In the genomic region with DNA sequence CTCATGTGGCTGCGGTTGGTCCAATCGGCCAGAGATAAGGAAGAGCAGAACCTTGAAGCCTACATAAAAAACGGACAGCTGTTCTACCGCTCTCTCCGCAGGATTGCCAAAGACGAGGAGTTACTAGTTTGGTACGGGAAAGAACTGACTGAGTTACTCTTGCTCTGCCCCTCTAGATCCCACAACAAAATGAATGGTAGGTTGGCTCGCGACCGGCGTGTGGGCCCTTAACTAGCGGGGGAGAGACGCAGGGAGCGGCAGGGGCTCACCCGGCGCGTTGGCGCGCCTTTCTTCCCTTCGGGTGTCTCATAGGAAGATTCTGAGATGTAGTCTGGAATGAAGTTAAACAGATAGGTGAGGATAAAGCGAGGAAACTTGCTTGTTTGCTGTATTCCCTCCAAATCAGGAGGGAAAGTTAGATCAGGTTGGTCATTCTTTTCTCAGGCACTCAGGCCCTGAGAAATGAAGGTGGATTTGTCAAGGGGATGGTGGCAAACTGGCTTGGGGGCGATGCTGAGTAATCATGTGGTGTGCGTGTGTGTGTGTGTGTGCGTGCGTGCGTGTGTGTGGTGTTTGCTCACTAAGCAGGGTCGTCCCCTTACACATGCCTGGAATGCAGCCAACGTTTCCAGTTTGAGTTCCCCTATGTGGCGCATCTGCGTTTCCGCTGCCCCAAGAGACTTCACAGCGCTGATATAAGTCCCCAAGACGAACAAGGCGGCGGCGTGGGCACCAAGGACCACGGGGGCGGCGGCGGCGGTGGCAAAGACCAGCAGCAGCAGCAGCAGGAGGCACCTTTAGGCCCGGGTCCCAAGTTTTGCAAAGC, we compare ENCODE assay signal across 1 cellular context.
TF ChIP-seq lines count a peak whose summit lies in the region.

No MANE protein-coding gene starts in this region.

TF ChIP-seq in GM12878, 131 proteins besides CTCF, POLR2A, EP300 and RAD21 (continued from another document):
- TF ChIP-seq, protein P1, sequence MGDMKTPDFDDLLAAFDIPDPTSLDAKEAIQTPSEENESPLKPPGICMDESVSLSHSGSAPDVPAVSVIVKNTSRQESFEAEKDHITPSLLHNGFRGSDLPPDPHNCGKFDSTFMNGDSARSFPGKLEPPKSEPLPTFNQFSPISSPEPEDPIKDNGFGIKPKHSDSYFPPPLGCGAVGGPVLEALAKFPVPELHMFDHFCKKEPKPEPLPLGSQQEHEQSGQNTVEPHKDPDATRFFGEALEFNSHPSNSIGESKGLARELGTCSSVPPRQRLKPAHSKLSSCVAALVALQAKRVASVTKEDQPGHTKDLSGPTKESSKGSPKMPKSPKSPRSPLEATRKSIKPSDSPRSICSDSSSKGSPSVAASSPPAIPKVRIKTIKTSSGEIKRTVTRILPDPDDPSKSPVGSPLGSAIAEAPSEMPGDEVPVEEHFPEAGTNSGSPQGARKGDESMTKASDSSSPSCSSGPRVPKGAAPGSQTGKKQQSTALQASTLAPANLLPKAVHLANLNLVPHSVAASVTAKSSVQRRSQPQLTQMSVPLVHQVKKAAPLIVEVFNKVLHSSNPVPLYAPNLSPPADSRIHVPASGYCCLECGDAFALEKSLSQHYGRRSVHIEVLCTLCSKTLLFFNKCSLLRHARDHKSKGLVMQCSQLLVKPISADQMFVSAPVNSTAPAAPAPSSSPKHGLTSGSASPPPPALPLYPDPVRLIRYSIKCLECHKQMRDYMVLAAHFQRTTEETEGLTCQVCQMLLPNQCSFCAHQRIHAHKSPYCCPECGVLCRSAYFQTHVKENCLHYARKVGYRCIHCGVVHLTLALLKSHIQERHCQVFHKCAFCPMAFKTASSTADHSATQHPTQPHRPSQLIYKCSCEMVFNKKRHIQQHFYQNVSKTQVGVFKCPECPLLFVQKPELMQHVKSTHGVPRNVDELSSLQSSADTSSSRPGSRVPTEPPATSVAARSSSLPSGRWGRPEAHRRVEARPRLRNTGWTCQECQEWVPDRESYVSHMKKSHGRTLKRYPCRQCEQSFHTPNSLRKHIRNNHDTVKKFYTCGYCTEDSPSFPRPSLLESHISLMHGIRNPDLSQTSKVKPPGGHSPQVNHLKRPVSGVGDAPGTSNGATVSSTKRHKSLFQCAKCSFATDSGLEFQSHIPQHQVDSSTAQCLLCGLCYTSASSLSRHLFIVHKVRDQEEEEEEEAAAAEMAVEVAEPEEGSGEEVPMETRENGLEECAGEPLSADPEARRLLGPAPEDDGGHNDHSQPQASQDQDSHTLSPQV (IDR thresholded peaks at IDR 0.05), result no peak
- TF ChIP-seq TCF12 (IDR thresholded peaks at IDR 0.05; ENCODE audit: low read depth, low read length) (no peak), ZNF274 (IDR thresholded peaks at IDR 0.05; ENCODE audit: insufficient read depth, insufficient read length) (no peak)
- TF ChIP-seq, protein P2, sequence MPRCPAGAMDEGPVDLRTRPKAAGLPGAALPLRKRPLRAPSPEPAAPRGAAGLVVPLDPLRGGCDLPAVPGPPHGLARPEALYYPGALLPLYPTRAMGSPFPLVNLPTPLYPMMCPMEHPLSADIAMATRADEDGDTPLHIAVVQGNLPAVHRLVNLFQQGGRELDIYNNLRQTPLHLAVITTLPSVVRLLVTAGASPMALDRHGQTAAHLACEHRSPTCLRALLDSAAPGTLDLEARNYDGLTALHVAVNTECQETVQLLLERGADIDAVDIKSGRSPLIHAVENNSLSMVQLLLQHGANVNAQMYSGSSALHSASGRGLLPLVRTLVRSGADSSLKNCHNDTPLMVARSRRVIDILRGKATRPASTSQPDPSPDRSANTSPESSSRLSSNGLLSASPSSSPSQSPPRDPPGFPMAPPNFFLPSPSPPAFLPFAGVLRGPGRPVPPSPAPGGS (IDR thresholded peaks at IDR 0.05; ENCODE audit: borderline replicate concordance, insufficient read depth, low read depth, low read length, poor library complexity, severe bottlenecking), result peak; percentile 95
